ENCODE assay signal across 1 cellular context in genomic region chr21:43659136-43660000, GRCh38.
A peak's percentile ranks its signal among the peaks of the same experiment; 100 is the strongest.
TF ChIP-seq lines count a peak whose summit lies in the region.

HSF2BP (minus strand) TSS chr21:43659488; CDS start chr21:43658096, 1,392 bp downstream.
A gene with protein sequence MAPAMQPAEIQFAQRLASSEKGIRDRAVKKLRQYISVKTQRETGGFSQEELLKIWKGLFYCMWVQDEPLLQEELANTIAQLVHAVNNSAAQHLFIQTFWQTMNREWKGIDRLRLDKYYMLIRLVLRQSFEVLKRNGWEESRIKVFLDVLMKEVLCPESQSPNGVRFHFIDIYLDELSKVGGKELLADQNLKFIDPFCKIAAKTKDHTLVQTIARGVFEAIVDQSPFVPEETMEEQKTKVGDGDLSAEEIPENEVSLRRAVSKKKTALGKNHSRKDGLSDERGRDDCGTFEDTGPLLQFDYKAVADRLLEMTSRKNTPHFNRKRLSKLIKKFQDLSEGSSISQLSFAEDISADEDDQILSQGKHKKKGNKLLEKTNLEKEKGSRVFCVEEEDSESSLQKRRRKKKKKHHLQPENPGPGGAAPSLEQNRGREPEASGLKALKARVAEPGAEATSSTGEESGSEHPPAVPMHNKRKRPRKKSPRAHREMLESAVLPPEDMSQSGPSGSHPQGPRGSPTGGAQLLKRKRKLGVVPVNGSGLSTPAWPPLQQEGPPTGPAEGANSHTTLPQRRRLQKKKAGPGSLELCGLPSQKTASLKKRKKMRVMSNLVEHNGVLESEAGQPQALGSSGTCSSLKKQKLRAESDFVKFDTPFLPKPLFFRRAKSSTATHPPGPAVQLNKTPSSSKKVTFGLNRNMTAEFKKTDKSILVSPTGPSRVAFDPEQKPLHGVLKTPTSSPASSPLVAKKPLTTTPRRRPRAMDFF (plus strand): TSS chr21:43659560. CDS start chr21:43659665, 105 bp downstream.

TF ChIP-seq in HepG2, 621 proteins besides CTCF, POLR2A, EP300 and RAD21 (continued from another document and continues in another):
- TF ChIP-seq ZBTB34 (CRISPR knock-in tag; IDR thresholded peaks at IDR 0.05): peak; percentile 91
- no peak for TF ChIP-seq ZNF24 (IDR thresholded peaks at IDR 0.05)
- no peak; the same call in 1 of the 2 replicates for TF ChIP-seq ARNTL (CRISPR knock-in tag; IDR thresholded peaks at IDR 0.05)
- no peak for TF ChIP-seq KAT2B (IDR thresholded peaks at IDR 0.05; ENCODE audit: borderline replicate concordance, low read depth, low read length)
- TF ChIP-seq FOXA1 (IDR thresholded peaks at IDR 0.05): no peak
- TF ChIP-seq FOXA1 (CRISPR knock-in tag; IDR thresholded peaks at IDR 0.05): peak; percentile 45; the same call in 1 of the 2 replicates
- no peak for TF ChIP-seq ZNF460 (CRISPR knock-in tag; IDR thresholded peaks at IDR 0.05; ENCODE audit: borderline replicate concordance)
- TF ChIP-seq U2AF2 (IDR thresholded peaks at IDR 0.05; ENCODE audit: low read depth, low read length): no peak
- TF ChIP-seq ZNF878 (CRISPR knock-in tag; IDR thresholded peaks at IDR 0.05): no peak
- TF ChIP-seq NFKBIZ (CRISPR knock-in tag; IDR thresholded peaks at IDR 0.05): peak; percentile 65; the same call in 1 of the 2 replicates
- TF ChIP-seq KDM3A (CRISPR knock-in tag; IDR thresholded peaks at IDR 0.05; ENCODE audit: low read depth): no peak
- peak; percentile 93; the same call in 1 of the 2 replicates for TF ChIP-seq BRCA1 (CRISPR knock-in tag; IDR thresholded peaks at IDR 0.05)
- TF ChIP-seq HNRNPLL (IDR thresholded peaks at IDR 0.05; ENCODE audit: low read depth, low read length, poor library complexity, severe bottlenecking): peak; percentile 77
- no peak for TF ChIP-seq NCOA1 (CRISPR knock-in tag; IDR thresholded peaks at IDR 0.05)
- TF ChIP-seq SRSF1 (optimal IDR thresholded peaks at IDR 0.05; ENCODE audit: low read depth, low read length): no peak
- TF ChIP-seq, protein P1, sequence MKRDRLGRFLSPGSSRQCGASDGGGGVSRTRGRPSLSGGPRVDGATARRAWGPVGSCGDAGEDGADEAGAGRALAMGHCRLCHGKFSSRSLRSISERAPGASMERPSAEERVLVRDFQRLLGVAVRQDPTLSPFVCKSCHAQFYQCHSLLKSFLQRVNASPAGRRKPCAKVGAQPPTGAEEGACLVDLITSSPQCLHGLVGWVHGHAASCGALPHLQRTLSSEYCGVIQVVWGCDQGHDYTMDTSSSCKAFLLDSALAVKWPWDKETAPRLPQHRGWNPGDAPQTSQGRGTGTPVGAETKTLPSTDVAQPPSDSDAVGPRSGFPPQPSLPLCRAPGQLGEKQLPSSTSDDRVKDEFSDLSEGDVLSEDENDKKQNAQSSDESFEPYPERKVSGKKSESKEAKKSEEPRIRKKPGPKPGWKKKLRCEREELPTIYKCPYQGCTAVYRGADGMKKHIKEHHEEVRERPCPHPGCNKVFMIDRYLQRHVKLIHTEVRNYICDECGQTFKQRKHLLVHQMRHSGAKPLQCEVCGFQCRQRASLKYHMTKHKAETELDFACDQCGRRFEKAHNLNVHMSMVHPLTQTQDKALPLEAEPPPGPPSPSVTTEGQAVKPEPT (CRISPR knock-in tag; IDR thresholded peaks at IDR 0.05; ENCODE audit: low read depth): peak; percentile 84
- no peak for TF ChIP-seq SUZ12 (IDR thresholded peaks at IDR 0.05; ENCODE audit: low read depth, low read length)
- TF ChIP-seq ZNF670 (CRISPR knock-in tag; IDR thresholded peaks at IDR 0.05; ENCODE audit: borderline replicate concordance): peak; percentile 58; the same call in 1 of the 2 replicates
- TF ChIP-seq, protein P2, sequence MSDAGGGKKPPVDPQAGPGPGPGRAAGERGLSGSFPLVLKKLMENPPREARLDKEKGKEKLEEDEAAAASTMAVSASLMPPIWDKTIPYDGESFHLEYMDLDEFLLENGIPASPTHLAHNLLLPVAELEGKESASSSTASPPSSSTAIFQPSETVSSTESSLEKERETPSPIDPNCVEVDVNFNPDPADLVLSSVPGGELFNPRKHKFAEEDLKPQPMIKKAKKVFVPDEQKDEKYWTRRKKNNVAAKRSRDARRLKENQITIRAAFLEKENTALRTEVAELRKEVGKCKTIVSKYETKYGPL (CRISPR knock-in tag; IDR thresholded peaks at IDR 0.05): peak; percentile 81
- no peak for TF ChIP-seq ZNF615 (CRISPR knock-in tag; IDR thresholded peaks at IDR 0.05; ENCODE audit: borderline replicate concordance)
- no peak for TF ChIP-seq ZNF737 (CRISPR knock-in tag; IDR thresholded peaks at IDR 0.05; ENCODE audit: borderline replicate concordance)
- TF ChIP-seq AHR (CRISPR knock-in tag; IDR thresholded peaks at IDR 0.05): peak; percentile 87; the same call in 1 of the 2 replicates
- no peak for TF ChIP-seq ZNF207 (IDR thresholded peaks at IDR 0.05; ENCODE audit: borderline replicate concordance)
- 0 out of 2 replicates have a peak, but pooled peaks have one; percentile 27 for TF ChIP-seq CHD2 (IDR thresholded peaks at IDR 0.05; ENCODE audit: low read depth, low read length)
- no peak for TF ChIP-seq FOXK2 (IDR thresholded peaks at IDR 0.05)
- TF ChIP-seq ZBTB42 (CRISPR knock-in tag; IDR thresholded peaks at IDR 0.05): peak; percentile 82; the same call in 1 of the 2 replicates
- TF ChIP-seq ZNF17 (CRISPR knock-in tag; IDR thresholded peaks at IDR 0.05): no peak
- TF ChIP-seq KAT8 (CRISPR knock-in tag; IDR thresholded peaks at IDR 0.05): peak; percentile 85
- peak; percentile 96 for TF ChIP-seq ZSCAN12 (CRISPR knock-in tag; IDR thresholded peaks at IDR 0.05)
- TF ChIP-seq PRPF4 (IDR thresholded peaks at IDR 0.05; ENCODE audit: low read depth, low read length, poor library complexity, severe bottlenecking): peak; percentile 46
- TF ChIP-seq, protein P3, sequence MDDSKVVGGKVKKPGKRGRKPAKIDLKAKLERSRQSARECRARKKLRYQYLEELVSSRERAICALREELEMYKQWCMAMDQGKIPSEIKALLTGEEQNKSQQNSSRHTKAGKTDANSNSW (CRISPR knock-in tag; IDR thresholded peaks at IDR 0.05; ENCODE audit: borderline replicate concordance): peak; percentile 92; the same call in 1 of the 2 replicates
- peak; percentile 76; the same call in 1 of the 2 replicates for TF ChIP-seq ZNF562 (CRISPR knock-in tag; IDR thresholded peaks at IDR 0.05; ENCODE audit: borderline replicate concordance)
- TF ChIP-seq SYNCRIP (IDR thresholded peaks at IDR 0.05; ENCODE audit: insufficient read depth, low read depth, low read length): no peak
- TF ChIP-seq, protein P4, sequence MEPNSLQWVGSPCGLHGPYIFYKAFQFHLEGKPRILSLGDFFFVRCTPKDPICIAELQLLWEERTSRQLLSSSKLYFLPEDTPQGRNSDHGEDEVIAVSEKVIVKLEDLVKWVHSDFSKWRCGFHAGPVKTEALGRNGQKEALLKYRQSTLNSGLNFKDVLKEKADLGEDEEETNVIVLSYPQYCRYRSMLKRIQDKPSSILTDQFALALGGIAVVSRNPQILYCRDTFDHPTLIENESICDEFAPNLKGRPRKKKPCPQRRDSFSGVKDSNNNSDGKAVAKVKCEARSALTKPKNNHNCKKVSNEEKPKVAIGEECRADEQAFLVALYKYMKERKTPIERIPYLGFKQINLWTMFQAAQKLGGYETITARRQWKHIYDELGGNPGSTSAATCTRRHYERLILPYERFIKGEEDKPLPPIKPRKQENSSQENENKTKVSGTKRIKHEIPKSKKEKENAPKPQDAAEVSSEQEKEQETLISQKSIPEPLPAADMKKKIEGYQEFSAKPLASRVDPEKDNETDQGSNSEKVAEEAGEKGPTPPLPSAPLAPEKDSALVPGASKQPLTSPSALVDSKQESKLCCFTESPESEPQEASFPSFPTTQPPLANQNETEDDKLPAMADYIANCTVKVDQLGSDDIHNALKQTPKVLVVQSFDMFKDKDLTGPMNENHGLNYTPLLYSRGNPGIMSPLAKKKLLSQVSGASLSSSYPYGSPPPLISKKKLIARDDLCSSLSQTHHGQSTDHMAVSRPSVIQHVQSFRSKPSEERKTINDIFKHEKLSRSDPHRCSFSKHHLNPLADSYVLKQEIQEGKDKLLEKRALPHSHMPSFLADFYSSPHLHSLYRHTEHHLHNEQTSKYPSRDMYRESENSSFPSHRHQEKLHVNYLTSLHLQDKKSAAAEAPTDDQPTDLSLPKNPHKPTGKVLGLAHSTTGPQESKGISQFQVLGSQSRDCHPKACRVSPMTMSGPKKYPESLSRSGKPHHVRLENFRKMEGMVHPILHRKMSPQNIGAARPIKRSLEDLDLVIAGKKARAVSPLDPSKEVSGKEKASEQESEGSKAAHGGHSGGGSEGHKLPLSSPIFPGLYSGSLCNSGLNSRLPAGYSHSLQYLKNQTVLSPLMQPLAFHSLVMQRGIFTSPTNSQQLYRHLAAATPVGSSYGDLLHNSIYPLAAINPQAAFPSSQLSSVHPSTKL (CRISPR knock-in tag; IDR thresholded peaks at IDR 0.05): 0 out of 2 replicates have a peak, but pooled peaks have one; percentile 45
- peak; percentile 88; the same call in 1 of the 2 replicates for TF ChIP-seq NR1H2 (CRISPR knock-in tag; IDR thresholded peaks at IDR 0.05; ENCODE audit: borderline replicate concordance, low read depth)
- peak; percentile 53; the same call in 1 of the 2 replicates for TF ChIP-seq KLF13 (CRISPR knock-in tag; IDR thresholded peaks at IDR 0.05)
- TF ChIP-seq ZNF614 (CRISPR knock-in tag; IDR thresholded peaks at IDR 0.05; ENCODE audit: borderline replicate concordance): peak; percentile 82; the same call in 1 of the 2 replicates
- TF ChIP-seq HINFP (CRISPR knock-in tag; IDR thresholded peaks at IDR 0.05; ENCODE audit: low read depth): peak; percentile 85
- peak; percentile 68; the same call in 1 of the 2 replicates for TF ChIP-seq ZNF180 (CRISPR knock-in tag; IDR thresholded peaks at IDR 0.05; ENCODE audit: borderline replicate concordance, low read depth)
- TF ChIP-seq REL (CRISPR knock-in tag; conservative IDR thresholded peaks at IDR 0.05): peak; percentile 43
- TF ChIP-seq ZNF770 (CRISPR knock-in tag; IDR thresholded peaks at IDR 0.05): peak; percentile 58
- TF ChIP-seq ZNF772 (CRISPR knock-in tag; IDR thresholded peaks at IDR 0.05): peak; percentile 82
- peak; percentile 69; the same call in 1 of the 2 replicates for TF ChIP-seq TFAP4 (IDR thresholded peaks at IDR 0.05; ENCODE audit: borderline replicate concordance, low read depth)
- peak; percentile 47; the same call in 1 of the 2 replicates for TF ChIP-seq ZNF12 (CRISPR knock-in tag; IDR thresholded peaks at IDR 0.05)
- TF ChIP-seq TBL1XR1 (IDR thresholded peaks at IDR 0.05; ENCODE audit: borderline replicate concordance, low read length, partially characterized antibody): no peak
- 0 out of 2 replicates have a peak, but pooled peaks have one; percentile 35 for TF ChIP-seq ZNF343 (CRISPR knock-in tag; IDR thresholded peaks at IDR 0.05)
- TF ChIP-seq SALL2 (CRISPR knock-in tag; IDR thresholded peaks at IDR 0.05): peak; percentile 99
- no peak for TF ChIP-seq ZFP36 (IDR thresholded peaks at IDR 0.05; ENCODE audit: borderline replicate concordance, low read depth, low read length, partially characterized antibody)
- TF ChIP-seq CHD4 (IDR thresholded peaks at IDR 0.05; ENCODE audit: borderline replicate concordance, low read length): no peak
- no peak for TF ChIP-seq MIER2 (CRISPR knock-in tag; IDR thresholded peaks at IDR 0.05)
- TF ChIP-seq, protein P5, sequence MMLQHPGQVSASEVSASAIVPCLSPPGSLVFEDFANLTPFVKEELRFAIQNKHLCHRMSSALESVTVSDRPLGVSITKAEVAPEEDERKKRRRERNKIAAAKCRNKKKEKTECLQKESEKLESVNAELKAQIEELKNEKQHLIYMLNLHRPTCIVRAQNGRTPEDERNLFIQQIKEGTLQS (CRISPR knock-in tag; IDR thresholded peaks at IDR 0.05): peak; percentile 53; the same call in 1 of the 2 replicates
- 0 out of 2 replicates have a peak, but pooled peaks have one; percentile 50 for TF ChIP-seq JDP2 (CRISPR knock-in tag; IDR thresholded peaks at IDR 0.05; ENCODE audit: borderline replicate concordance)
- TF ChIP-seq, protein P6, sequence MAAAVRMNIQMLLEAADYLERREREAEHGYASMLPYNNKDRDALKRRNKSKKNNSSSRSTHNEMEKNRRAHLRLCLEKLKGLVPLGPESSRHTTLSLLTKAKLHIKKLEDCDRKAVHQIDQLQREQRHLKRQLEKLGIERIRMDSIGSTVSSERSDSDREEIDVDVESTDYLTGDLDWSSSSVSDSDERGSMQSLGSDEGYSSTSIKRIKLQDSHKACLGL (CRISPR knock-in tag; IDR thresholded peaks at IDR 0.05): peak; percentile 98
